ENCODE assay signal across 8 cellular contexts in the genomic region with DNA sequence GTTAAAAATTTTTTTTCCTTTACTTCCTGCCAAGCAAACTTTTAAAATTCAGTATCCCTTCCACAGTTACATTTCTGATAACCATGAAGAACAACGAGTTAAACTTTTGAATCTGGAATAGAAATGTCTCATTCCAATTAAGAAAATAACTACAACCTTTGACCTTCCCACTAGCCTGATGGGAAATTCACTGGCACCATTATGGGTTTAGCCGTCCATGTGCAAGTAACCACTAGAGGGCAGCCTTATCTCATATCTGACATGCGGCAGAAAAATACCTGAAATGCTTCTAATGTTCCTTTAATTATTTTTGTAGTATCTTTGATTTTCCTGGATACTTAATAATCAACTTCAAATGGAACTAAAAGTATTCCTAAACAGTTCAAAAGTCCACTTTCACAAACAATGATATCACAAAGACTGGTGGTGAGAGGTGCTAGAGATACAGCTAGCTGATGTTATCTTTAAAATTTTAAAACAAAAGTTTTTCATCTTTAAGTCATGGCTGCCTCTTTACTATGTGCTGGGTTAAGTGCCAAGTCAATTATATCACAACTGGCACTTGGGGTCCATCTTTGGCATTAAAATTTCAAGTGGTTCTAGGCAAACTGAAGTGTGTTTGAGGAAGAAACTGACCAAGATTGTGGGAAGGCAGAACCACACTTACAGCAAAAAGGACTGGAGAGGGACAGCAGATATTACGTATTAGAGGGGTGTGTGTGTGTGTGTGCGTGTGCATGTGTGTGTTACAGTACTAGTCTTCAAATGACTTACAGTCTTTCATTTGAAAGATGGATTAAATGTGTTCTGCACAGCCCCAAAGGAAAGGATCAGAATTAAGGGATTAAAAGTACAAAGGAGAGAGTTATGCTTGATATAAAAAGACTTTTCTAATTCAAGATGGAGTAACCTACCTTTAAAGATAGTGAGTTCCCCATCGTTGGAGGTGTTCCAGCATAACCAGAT.
DNase-seq lines count a peak whose midpoint lies in the region; ATAC-seq and TF ChIP-seq lines count a peak whose summit lies in the region.

No MANE protein-coding gene starts in this region.

- H3K4me1 ChIP-seq in colonic mucosa (no peaks in the 10 kb centered on the region), left lung (peaks cover 6 to 26% of the 10 kb centered on the region in 2 donors)

- CTCF ChIA-PET in BJ (lab: Yijun Ruan, JAX) = interaction anchor here (0.7 to 5.5 kb wide), 23 partner anchors 9 to 1250 kb away, joined by 3 to 55 read pairs (median 4); no protein-coding TSS in a partner anchor

- peaks cover 16% of the 10 kb centered on the region for H3K36me3 Mint-ChIP-seq in T-helper 2 cell treated with Interferon-gamma antibody and Interleukin-4, amounts not matched to agents 5 μg/mL and 100 μg/mL, for 36 hours (ENCODE audit: low read depth)

- peak; percentile 79 for TF ChIP-seq CTCF in BJ (IDR thresholded peaks at IDR 0.05; ENCODE audit: insufficient read depth, low read depth, low read length)
- peak; percentile 83 for TF ChIP-seq CTCF in colonic mucosa (IDR thresholded peaks at IDR 0.05)
- TF ChIP-seq CTCF in left lung (IDR thresholded peaks at IDR 0.05) = peak; percentile 90

- peak overlapping the region; percentile 92 for H3K27ac Mint-ChIP-seq in T-helper 2 cell treated with Interferon-gamma antibody and Interleukin-4, amounts not matched to agents 5 μg/mL and 100 μg/mL, for 36 hours

- ATAC-seq in left lung (peak; percentile 87), HG03439 (IDR thresholded peaks at IDR 0.05; ENCODE audit: unreplicated experiment) (no peak)

- H3K27me3 ChIP-seq in BJ (ENCODE audit: control insufficient read depth, insufficient read depth, low read length) (0 out of 2 replicates have a peak, but pooled peaks cover 1% of the 10 kb centered on the region), colonic mucosa (no peaks in the 10 kb centered on the region), left lung (peaks cover 0 to 27% of the 10 kb centered on the region in 2 donors)

- H3K9me3 Mint-ChIP-seq in T-helper 2 cell treated with Interferon-gamma antibody and Interleukin-4, amounts not matched to agents 5 μg/mL and 100 μg/mL, for 36 hours = no peaks in the 10 kb centered on the region

- DNase-seq in BJ (ENCODE audit: low read depth) (no peak), GM19238 (ENCODE audit: insufficient read length, low spot score) (peak; percentile 26), NCI-H2029 treated with DMSO at 0.1 percent for 48 hours (lab: John Stamatoyannopoulos, UW) (peak; percentile 26), colonic mucosa (peak; percentile 72), left lung (no peak), substantia nigra (lab: John Stamatoyannopoulos, UW) (peak in 28 of 49 donors; percentile 3 to 70 (median 22))
- DNase-seq in T-helper 2 cell treated with Interferon-gamma antibody and Interleukin-4, amounts not matched to agents 5 μg/mL and 100 μg/mL, for 36 hours (ENCODE audit: low spot score) = peak; percentile 43

- no peaks in the 10 kb centered on the region for H3K9me3 ChIP-seq in colonic mucosa
- no peaks in the 10 kb centered on the region for H3K9me3 ChIP-seq in left lung

- peak overlapping the region; percentile 83 for H3K4me3 Mint-ChIP-seq in T-helper 2 cell treated with Interferon-gamma antibody and Interleukin-4, amounts not matched to agents 5 μg/mL and 100 μg/mL, for 36 hours

- intact Hi-C loops in colonic mucosa (cut with DNase I) = loop anchor here (5.0 kb wide), 2 partner anchors 456 to 1031 kb away; no protein-coding TSS in a partner anchor
- intact Hi-C loops in left lung (cut with DNase I) = loop anchor here in 1 of 2 donors (10.0 kb wide), 1 partner anchor 329 kb away; no protein-coding TSS in a partner anchor

- POLR2A ChIA-PET in BJ (lab: Charles Lee) = no interaction called here

- H3K9ac ChIP-seq in colonic mucosa (ENCODE audit: low read depth in 2 of 2, low read length in 2 of 2) = no peak overlapping the region

- H3K27ac ChIP-seq in colonic mucosa (no peak overlapping the region), left lung (no peak overlapping the region), substantia nigra (ENCODE audit: low read depth, low read length, poor library complexity, severe bottlenecking) (no peak overlapping the region)

- H3K4me3 ChIP-seq in BJ (ENCODE audit: low read depth, low read length) = no peak overlapping the region
- no peak overlapping the region for H3K4me3 ChIP-seq in colonic mucosa
- no peak overlapping the region for H3K4me3 ChIP-seq in left lung

- H3K4me1 Mint-ChIP-seq in T-helper 2 cell treated with Interferon-gamma antibody and Interleukin-4, amounts not matched to agents 5 μg/mL and 100 μg/mL, for 36 hours (ENCODE audit: low read depth) = peaks cover 74% of the 10 kb centered on the region

- H3K36me3 ChIP-seq in BJ (ENCODE audit: control insufficient read depth, insufficient read depth, low read length) (no peaks in the 10 kb centered on the region), colonic mucosa (no peaks in the 10 kb centered on the region), left lung (no peaks in the 10 kb centered on the region)

- peaks cover 23% of the 10 kb centered on the region for H3K27me3 Mint-ChIP-seq in T-helper 2 cell treated with Interferon-gamma antibody and Interleukin-4, amounts not matched to agents 5 μg/mL and 100 μg/mL, for 36 hours (ENCODE audit: low read depth)

Comparison
In these comparisons a context has a peak if more than half of its experiments do, and no peak if none do; other contexts are left out.
1. DNase-seq: peak in GM19238 (single experiment), NCI-H2029 treated with DMSO at 0.1 percent for 48 hours (single experiment), T-helper 2 cell treated with Interferon-gamma antibody and Interleukin-4, amounts not matched to agents 5 μg/mL and 100 μg/mL, for 36 hours (single experiment), colonic mucosa (single experiment) and substantia nigra (28 of 49); none in BJ (single experiment) and left lung (0 of 2).
2. Peak in every context shown above with its lines, with median percentiles within 50 percentile points of each other: CTCF ChIP-seq.